ENCODE assay signal across 8 cellular contexts in genomic region chr2:226661789-226662545, GRCh38.
A peak's percentile ranks its signal among the peaks of the same experiment; 100 is the strongest.
DNase-seq lines count a peak whose midpoint lies in the region; ATAC-seq and TF ChIP-seq lines count a peak whose summit lies in the region.

No MANE protein-coding gene starts in this region.

- peak overlapping the region; percentile 21; the same call in 1 of the 2 replicates for H3K27ac ChIP-seq in RWPE1

- H3K4me1 Mint-ChIP-seq in progenitor cell of endocrine pancreas (ENCODE audit: low read depth): peaks cover 24% of the 10 kb centered on the region

- peaks cover 3% of the 10 kb centered on the region for H3K9me3 Mint-ChIP-seq in progenitor cell of endocrine pancreas (ENCODE audit: low read depth)

- CTCF ChIA-PET in RWPE1 (lab: Yijun Ruan, JAX): no interaction called here

- no peaks in the 10 kb centered on the region for H3K36me3 Mint-ChIP-seq in progenitor cell of endocrine pancreas (ENCODE audit: insufficient read depth)

- no peaks in the 10 kb centered on the region for H3K27me3 Mint-ChIP-seq in progenitor cell of endocrine pancreas

- no peak for TF ChIP-seq CTCF in RWPE1 (conservative IDR thresholded peaks at IDR 0.05; ENCODE audit: low read depth)
- no peak for TF ChIP-seq CTCF in fibroblast of the aortic adventitia (IDR thresholded peaks at IDR 0.05; ENCODE audit: insufficient read depth, low read length)
- TF ChIP-seq CTCF in progenitor cell of endocrine pancreas (IDR thresholded peaks at IDR 0.05; ENCODE audit: unreplicated experiment): no peak
- no peak for TF ChIP-seq CTCF in GM20000 (IDR thresholded peaks at IDR 0.05; ENCODE audit: extremely low read depth, missing control alignments)

- peak; percentile 97 for DNase-seq in EH (ENCODE audit: low read depth)
- peak; percentile 85 for DNase-seq in RWPE1 (ENCODE audit: low spot score)
- peak; percentile 69 for DNase-seq in fibroblast of the aortic adventitia (ENCODE audit: low read depth)
- DNase-seq in progenitor cell of endocrine pancreas (ENCODE audit: low spot score, unreplicated experiment): no peak
- no peak for DNase-seq in NCI-H526 treated with DMSO at 0.1 percent for 48 hours (lab: John Stamatoyannopoulos, UW)
- no peak for DNase-seq in DMS79 (lab: John Stamatoyannopoulos, UW)
- DNase-seq in GM20000 (ENCODE audit: low spot score): no peak

- no peak overlapping the region for H3K4me3 ChIP-seq in fibroblast of the aortic adventitia (ENCODE audit: low read depth, low read length)

- no peak for ATAC-seq in GM19328 (IDR thresholded peaks at IDR 0.05; ENCODE audit: unreplicated experiment)

- POLR2A ChIA-PET in RWPE1 (lab: Yijun Ruan, JAX; ENCODE audit: low non-redundant PET): no interaction called here

- H3K27ac Mint-ChIP-seq in progenitor cell of endocrine pancreas: peak overlapping the region; percentile 5

- no peak overlapping the region for H3K4me3 Mint-ChIP-seq in progenitor cell of endocrine pancreas (ENCODE audit: low read depth)

Comparison
In these comparisons a context has a peak if more than half of its experiments do, and no peak if none do; other contexts are left out.
1. DNase-seq: peak in EH (single experiment), RWPE1 (single experiment) and fibroblast of the aortic adventitia (single experiment); none in progenitor cell of endocrine pancreas (single experiment), NCI-H526 treated with DMSO at 0.1 percent for 48 hours (single experiment), DMS79 (single experiment) and GM20000 (single experiment).